1 cellular context compared by ENCODE assay signal in genomic region chr16:80527297-80527696, GRCh38.
TF ChIP-seq lines count a peak whose summit lies in the region.

No MANE protein-coding gene starts in this region.

TF ChIP-seq in H1, 55 proteins besides CTCF, POLR2A, EP300 and RAD21 (continued from another document):
- TF ChIP-seq, protein P1, sequence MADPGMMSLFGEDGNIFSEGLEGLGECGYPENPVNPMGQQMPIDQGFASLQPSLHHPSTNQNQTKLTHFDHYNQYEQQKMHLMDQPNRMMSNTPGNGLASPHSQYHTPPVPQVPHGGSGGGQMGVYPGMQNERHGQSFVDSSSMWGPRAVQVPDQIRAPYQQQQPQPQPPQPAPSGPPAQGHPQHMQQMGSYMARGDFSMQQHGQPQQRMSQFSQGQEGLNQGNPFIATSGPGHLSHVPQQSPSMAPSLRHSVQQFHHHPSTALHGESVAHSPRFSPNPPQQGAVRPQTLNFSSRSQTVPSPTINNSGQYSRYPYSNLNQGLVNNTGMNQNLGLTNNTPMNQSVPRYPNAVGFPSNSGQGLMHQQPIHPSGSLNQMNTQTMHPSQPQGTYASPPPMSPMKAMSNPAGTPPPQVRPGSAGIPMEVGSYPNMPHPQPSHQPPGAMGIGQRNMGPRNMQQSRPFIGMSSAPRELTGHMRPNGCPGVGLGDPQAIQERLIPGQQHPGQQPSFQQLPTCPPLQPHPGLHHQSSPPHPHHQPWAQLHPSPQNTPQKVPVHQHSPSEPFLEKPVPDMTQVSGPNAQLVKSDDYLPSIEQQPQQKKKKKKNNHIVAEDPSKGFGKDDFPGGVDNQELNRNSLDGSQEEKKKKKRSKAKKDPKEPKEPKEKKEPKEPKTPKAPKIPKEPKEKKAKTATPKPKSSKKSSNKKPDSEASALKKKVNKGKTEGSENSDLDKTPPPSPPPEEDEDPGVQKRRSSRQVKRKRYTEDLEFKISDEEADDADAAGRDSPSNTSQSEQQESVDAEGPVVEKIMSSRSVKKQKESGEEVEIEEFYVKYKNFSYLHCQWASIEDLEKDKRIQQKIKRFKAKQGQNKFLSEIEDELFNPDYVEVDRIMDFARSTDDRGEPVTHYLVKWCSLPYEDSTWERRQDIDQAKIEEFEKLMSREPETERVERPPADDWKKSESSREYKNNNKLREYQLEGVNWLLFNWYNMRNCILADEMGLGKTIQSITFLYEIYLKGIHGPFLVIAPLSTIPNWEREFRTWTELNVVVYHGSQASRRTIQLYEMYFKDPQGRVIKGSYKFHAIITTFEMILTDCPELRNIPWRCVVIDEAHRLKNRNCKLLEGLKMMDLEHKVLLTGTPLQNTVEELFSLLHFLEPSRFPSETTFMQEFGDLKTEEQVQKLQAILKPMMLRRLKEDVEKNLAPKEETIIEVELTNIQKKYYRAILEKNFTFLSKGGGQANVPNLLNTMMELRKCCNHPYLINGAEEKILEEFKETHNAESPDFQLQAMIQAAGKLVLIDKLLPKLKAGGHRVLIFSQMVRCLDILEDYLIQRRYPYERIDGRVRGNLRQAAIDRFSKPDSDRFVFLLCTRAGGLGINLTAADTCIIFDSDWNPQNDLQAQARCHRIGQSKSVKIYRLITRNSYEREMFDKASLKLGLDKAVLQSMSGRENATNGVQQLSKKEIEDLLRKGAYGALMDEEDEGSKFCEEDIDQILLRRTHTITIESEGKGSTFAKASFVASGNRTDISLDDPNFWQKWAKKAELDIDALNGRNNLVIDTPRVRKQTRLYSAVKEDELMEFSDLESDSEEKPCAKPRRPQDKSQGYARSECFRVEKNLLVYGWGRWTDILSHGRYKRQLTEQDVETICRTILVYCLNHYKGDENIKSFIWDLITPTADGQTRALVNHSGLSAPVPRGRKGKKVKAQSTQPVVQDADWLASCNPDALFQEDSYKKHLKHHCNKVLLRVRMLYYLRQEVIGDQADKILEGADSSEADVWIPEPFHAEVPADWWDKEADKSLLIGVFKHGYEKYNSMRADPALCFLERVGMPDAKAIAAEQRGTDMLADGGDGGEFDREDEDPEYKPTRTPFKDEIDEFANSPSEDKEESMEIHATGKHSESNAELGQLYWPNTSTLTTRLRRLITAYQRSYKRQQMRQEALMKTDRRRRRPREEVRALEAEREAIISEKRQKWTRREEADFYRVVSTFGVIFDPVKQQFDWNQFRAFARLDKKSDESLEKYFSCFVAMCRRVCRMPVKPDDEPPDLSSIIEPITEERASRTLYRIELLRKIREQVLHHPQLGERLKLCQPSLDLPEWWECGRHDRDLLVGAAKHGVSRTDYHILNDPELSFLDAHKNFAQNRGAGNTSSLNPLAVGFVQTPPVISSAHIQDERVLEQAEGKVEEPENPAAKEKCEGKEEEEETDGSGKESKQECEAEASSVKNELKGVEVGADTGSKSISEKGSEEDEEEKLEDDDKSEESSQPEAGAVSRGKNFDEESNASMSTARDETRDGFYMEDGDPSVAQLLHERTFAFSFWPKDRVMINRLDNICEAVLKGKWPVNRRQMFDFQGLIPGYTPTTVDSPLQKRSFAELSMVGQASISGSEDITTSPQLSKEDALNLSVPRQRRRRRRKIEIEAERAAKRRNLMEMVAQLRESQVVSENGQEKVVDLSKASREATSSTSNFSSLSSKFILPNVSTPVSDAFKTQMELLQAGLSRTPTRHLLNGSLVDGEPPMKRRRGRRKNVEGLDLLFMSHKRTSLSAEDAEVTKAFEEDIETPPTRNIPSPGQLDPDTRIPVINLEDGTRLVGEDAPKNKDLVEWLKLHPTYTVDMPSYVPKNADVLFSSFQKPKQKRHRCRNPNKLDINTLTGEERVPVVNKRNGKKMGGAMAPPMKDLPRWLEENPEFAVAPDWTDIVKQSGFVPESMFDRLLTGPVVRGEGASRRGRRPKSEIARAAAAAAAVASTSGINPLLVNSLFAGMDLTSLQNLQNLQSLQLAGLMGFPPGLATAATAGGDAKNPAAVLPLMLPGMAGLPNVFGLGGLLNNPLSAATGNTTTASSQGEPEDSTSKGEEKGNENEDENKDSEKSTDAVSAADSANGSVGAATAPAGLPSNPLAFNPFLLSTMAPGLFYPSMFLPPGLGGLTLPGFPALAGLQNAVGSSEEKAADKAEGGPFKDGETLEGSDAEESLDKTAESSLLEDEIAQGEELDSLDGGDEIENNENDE (IDR thresholded peaks at IDR 0.05; ENCODE audit: insufficient replicate concordance, low read length) = peak; percentile 34
- TF ChIP-seq YY1 (IDR thresholded peaks at IDR 0.05; ENCODE audit: low read depth, low read length) (no peak), NANOG (IDR thresholded peaks at IDR 0.05; ENCODE audit: insufficient read depth, low read depth, low read length, poor library complexity, severe bottlenecking) (peak; percentile 34), ASH2L (IDR thresholded peaks at IDR 0.05; ENCODE audit: low read length) (no peak), JUND (IDR thresholded peaks at IDR 0.05; ENCODE audit: low read length) (no peak), BACH1 (IDR thresholded peaks at IDR 0.05; ENCODE audit: low read length) (peak; percentile 96)
TF ChIP-seq in H1: peak in this region for 4.
